Comparison of ENCODE assay signal across 8 cellular contexts in genomic region chr17:60601443-60602384, GRCh38. TPM values are rescaled to one million over a fixed set of nuclear protein-coding genes. Genes with fewer than 3 reads are reported as not detected.
A peak's percentile ranks its signal among the peaks of the same experiment; 100 is the strongest.
DNase-seq lines count a peak whose midpoint lies in the region; ATAC-seq, FAIRE-seq and TF ChIP-seq lines count a peak whose summit lies in the region.

No MANE protein-coding gene starts in this region.

- no peak overlapping the region for H2BK5ac ChIP-seq in mesendoderm (ENCODE audit: low read length)

- no peak for DNase-seq in AG04449 (ENCODE audit: low read depth, low spot score)
- DNase-seq in GM20000 (ENCODE audit: low spot score): peak; percentile 61
- DNase-seq in NCI-H2227 (lab: John Stamatoyannopoulos, UW; ENCODE audit: unreplicated experiment): peak; percentile 83
- DNase-seq in activated CD4-positive, alpha-beta T cell treated with anti-CD3 and anti-CD28 coated beads for 48 hours: peak; percentile 53
- peak; percentile 82 for DNase-seq in mesendoderm
- DNase-seq in stimulated activated naive CD8-positive, alpha-beta T cell treated with anti-CD3 and anti-CD28 coated beads, Interleukin-15, Interleukin-2, amounts not matched to agents 100 U/mL and 50 U/mL, for 24 hours: peak; percentile 51

- H2BK120ac ChIP-seq in mesendoderm (ENCODE audit: low read depth, low read length): no peak overlapping the region

- H3K79me2 ChIP-seq in mesendoderm (ENCODE audit: control insufficient read depth, insufficient read depth, low read length): peaks cover 48% of the 10 kb centered on the region

- H3K36me3 ChIP-seq in mesendoderm (ENCODE audit: control insufficient read depth, insufficient read depth, low read length): no peaks in the 10 kb centered on the region

- H4K8ac ChIP-seq in mesendoderm (ENCODE audit: low read depth, low read length): no peak overlapping the region

- peak overlapping the region; percentile 70 for H3K18ac ChIP-seq in mesendoderm (ENCODE audit: low read length)

- H3K4me3 ChIP-seq in AG04449 (ENCODE audit: low read depth, low read length) (peak overlapping the region; percentile 96), mesendoderm (ENCODE audit: low read length) (peak overlapping the region; percentile 52)

- H3K23ac ChIP-seq in mesendoderm (ENCODE audit: low read length): no peak overlapping the region

- CTCF ChIA-PET in AG04449 (lab: Yijun Ruan, JAX): interaction anchor here (0.8 to 2.3 kb wide), 19 partner anchors 8 to 161 kb away, joined by 3 to 13 read pairs (median 4); no protein-coding TSS in a partner anchor

- FAIRE-seq in endometrium (lab: Jason Lieb, UNC): peak; percentile 18

- H2AK5ac ChIP-seq in mesendoderm (ENCODE audit: low read length): no peak overlapping the region

- H3K4ac ChIP-seq in mesendoderm (ENCODE audit: low read depth, low read length): no peak overlapping the region

- H3K4me2 ChIP-seq in mesendoderm (ENCODE audit: low read length): peak overlapping the region; percentile 87

- no peak overlapping the region for H4K5ac ChIP-seq in mesendoderm (ENCODE audit: low read length)

- peaks cover 3% of the 10 kb centered on the region for H3K79me1 ChIP-seq in mesendoderm (ENCODE audit: low read length)

- H3K27me3 ChIP-seq in mesendoderm (ENCODE audit: insufficient read depth, low read length, poor library complexity): no peaks in the 10 kb centered on the region

- H3K9ac ChIP-seq in mesendoderm (ENCODE audit: low read length): peak overlapping the region; percentile 59

- H2BK15ac ChIP-seq in mesendoderm (replicated peaks; ENCODE audit: low read depth): no peak overlapping the region

- no peaks in the 10 kb centered on the region for H3K4me1 ChIP-seq in mesendoderm (ENCODE audit: control insufficient read depth, low read depth, low read length)

- no peak overlapping the region for H3K27ac ChIP-seq in mesendoderm (ENCODE audit: low read depth, low read length)

- POLR2A ChIA-PET in AG04449 (lab: Yijun Ruan, JAX): interaction anchor here (0.6 to 1.0 kb wide), 3 partner anchors 18 to 197 kb away, joined by 3 to 4 read pairs (median 3); no protein-coding TSS in a partner anchor

- WGBS in mesendoderm (ENCODE audit: extremely low coverage, insufficient coverage, low lambda C conversion rate): no CpG with 5 or more reads among the region's 14 CpGs

- ATAC-seq in stimulated activated naive CD8-positive, alpha-beta T cell treated with anti-CD3 and anti-CD28 coated beads, Interleukin-15, Interleukin-2, amounts not matched to agents 100 U/mL and 50 U/mL, for 24 hours: no peak
- ATAC-seq in HG03097 (IDR thresholded peaks at IDR 0.05; ENCODE audit: low FRiP score, unreplicated experiment): no peak

- TF ChIP-seq CTCF in AG04449 (IDR thresholded peaks at IDR 0.05; ENCODE audit: insufficient read depth, low read length, missing control alignments): no peak
- no peak for TF ChIP-seq CTCF in GM20000 (IDR thresholded peaks at IDR 0.05; ENCODE audit: extremely low read depth, missing control alignments)

- H3K56ac ChIP-seq in mesendoderm (ENCODE audit: low read length): peak overlapping the region; percentile 78

RNA-seq across cellular contexts. Expression of gene PPM1D, which starts 1.7 kb away (rescaled TPM):
- 8.0 TPM for polyA plus RNA-seq in mesendoderm (2013, experiment 1 of 2)
- polyA plus RNA-seq in mesendoderm (2013, experiment 2 of 2): 8.3 TPM
